In the genomic region with DNA sequence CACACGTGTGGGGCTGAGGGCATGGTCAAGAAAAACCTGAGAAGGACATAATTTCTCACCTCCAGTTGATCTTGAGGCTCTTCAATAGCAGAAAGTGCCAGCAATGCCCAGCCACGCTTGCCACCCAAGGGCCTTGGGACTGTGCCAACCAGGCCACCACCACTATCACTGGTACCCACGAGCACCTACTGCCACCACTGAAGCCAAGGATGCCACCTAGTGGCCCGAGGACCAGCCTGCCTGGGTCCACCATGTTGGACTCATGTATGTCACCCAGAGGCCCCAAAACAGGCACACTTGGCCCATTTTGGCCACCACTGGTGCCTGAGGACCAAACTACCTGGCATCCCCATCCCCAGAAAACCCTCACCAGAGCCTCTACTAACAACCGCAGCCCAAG, we compare ENCODE assay signal across 15 cellular contexts.
A peak's percentile ranks its signal among the peaks of the same experiment; 100 is the strongest.
DNase-seq lines count a peak whose midpoint lies in the region; FAIRE-seq and TF ChIP-seq lines count a peak whose summit lies in the region.
"Had no signal": no experiment of that assay in that cellular context is flagged by ENCODE, and none has a peak within 500 bp of the region (broad histone marks: within the 10 kb centered on the region; RNA-seq: fewer than 3 reads in every experiment).

No MANE protein-coding gene starts in this region.

- peak; percentile 21; the same call in 1 of the 2 replicates for TF ChIP-seq RAD21 in Ishikawa (IDR thresholded peaks at IDR 0.05; ENCODE audit: low read depth)

- no peaks in the 10 kb centered on the region for H3K9me3 ChIP-seq in WERI-Rb-1 (ENCODE audit: severe bottlenecking)
- H3K9me3 ChIP-seq: vagina had no signal

- H3K4me3 ChIP-seq in WERI-Rb-1 (ENCODE audit: low read depth, low read length) = no peak overlapping the region
- H3K4me3 ChIP-seq: SK-N-MC, vagina had no signal

- in situ Hi-C loops in ACHN (cut with HindIII; ENCODE audit: low pct_ligation_motif_present, low pct_unique_long_range_greater_than_20kb, low sequenced_read_pairs) = no loop called here

- no peak overlapping the region for H3K27ac ChIP-seq in WERI-Rb-1
- H3K27ac ChIP-seq: SK-N-MC, vagina had no signal

- TF ChIP-seq CTCF in GM12873 (IDR thresholded peaks at IDR 0.05; ENCODE audit: insufficient read depth, low read depth, low read length, missing control alignments) = peak; percentile 71
- peak; percentile 64 for TF ChIP-seq CTCF in WERI-Rb-1 (IDR thresholded peaks at IDR 0.05; ENCODE audit: low read depth, low read length)
- TF ChIP-seq CTCF in D721Med (IDR thresholded peaks at IDR 0.05; ENCODE audit: insufficient read depth, missing control alignments) = no peak

- peak; percentile 0 for DNase-seq in ACHN
- peak; percentile 29 for DNase-seq in WERI-Rb-1
- DNase-seq in NCI-H187 (lab: John Stamatoyannopoulos, UW) = no peak
- DNase-seq in hepatic stellate cell (ENCODE audit: low spot score) = no peak
- no peak for DNase-seq in effector CD8-positive, alpha-beta T cell (lab: John Stamatoyannopoulos, UW)
- DNase-seq in D721Med (ENCODE audit: insufficient read length, low spot score) = no peak
- DNase-seq: cerebellar nuclear complex, foreskin fibroblast, mammary epithelial cell, NCI-H1105 had no signal

- no peak for TF ChIP-seq EP300 in Ishikawa (IDR thresholded peaks at IDR 0.05; ENCODE audit: borderline replicate concordance)

- no peaks in the 10 kb centered on the region for H3K27me3 ChIP-seq in WERI-Rb-1 (ENCODE audit: insufficient read depth, low read depth, severe bottlenecking)
- H3K27me3 ChIP-seq: vagina had no signal

- FAIRE-seq in D721Med (lab: Jason Lieb, UNC) = no peak
- FAIRE-seq: H54 had no signal

- H3K36me3 ChIP-seq in WERI-Rb-1 = no peaks in the 10 kb centered on the region
- H3K36me3 ChIP-seq: vagina had no signal

TF ChIP-seq in Ishikawa, 13 proteins besides CTCF, POLR2A, EP300 and RAD21:
- no peak for TF ChIP-seq TCF12 (IDR thresholded peaks at IDR 0.05; ENCODE audit: low read depth)
- TF ChIP-seq EGR1 (IDR thresholded peaks at IDR 0.05) = no peak
- no peak for TF ChIP-seq TAF1 (IDR thresholded peaks at IDR 0.05; ENCODE audit: low read depth)
- TF ChIP-seq TEAD4 (IDR thresholded peaks at IDR 0.05) = no peak
- TF ChIP-seq ZBTB7A (IDR thresholded peaks at IDR 0.05; ENCODE audit: low read depth) = no peak
- TF ChIP-seq, protein P1, sequence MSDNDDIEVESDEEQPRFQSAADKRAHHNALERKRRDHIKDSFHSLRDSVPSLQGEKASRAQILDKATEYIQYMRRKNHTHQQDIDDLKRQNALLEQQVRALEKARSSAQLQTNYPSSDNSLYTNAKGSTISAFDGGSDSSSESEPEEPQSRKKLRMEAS (IDR thresholded peaks at IDR 0.05) = no peak
- no peak for TF ChIP-seq NFIC (IDR thresholded peaks at IDR 0.05)

Comparison
In these comparisons a context has a peak if more than half of its experiments do, and no peak if none do; other contexts are left out.
1. DNase-seq: peak in ACHN (single experiment) and WERI-Rb-1 (single experiment); none in NCI-H187 (0 of 2), hepatic stellate cell (single experiment), effector CD8-positive, alpha-beta T cell (single experiment) and D721Med (single experiment).